In the genomic region with DNA sequence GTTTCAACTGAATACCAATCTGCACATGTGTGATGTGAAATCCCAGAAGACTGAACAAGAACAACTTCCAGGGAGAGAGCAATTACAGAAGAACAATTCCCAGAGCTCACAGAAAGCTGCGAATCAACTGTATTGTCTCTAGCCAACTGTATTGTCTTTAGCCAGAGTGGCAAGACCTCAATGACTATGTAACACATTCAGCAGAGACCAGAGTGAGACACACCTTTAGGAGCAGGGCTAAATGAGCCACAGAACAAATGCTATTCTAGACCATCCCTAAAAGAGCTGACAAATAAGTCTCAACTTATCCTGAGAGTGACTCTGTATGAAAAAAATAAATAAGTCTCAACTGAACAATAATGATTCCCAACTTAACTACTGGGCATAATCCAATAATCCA, we compare ENCODE assay signal across 17 cellular contexts.
A peak's percentile ranks its signal among the peaks of the same experiment; 100 is the strongest.
DNase-seq lines count a peak whose midpoint lies in the region; ATAC-seq, FAIRE-seq and TF ChIP-seq lines count a peak whose summit lies in the region.
"Had no signal": no experiment of that assay in that cellular context is flagged by ENCODE, and none has a peak within 500 bp of the region (broad histone marks: within the 10 kb centered on the region; RNA-seq: fewer than 3 reads in every experiment).

No MANE protein-coding gene starts in this region.

- H3K4me3 ChIP-seq in keratinocyte (ENCODE audit: control insufficient read depth in 2 of 3, extremely low read depth in 1 of 3, insufficient read depth in 2 of 3, low read depth in 1 of 3, low read length in 3 of 3) = no peak overlapping the region
- H3K4me3 ChIP-seq: BLaER1 treated with 17β-estradiol and CSF1 and Interleukin-3, amounts not matched to agents 10 nM and 100 nM had no signal

- H3K9me1 ChIP-seq in keratinocyte (ENCODE audit: control insufficient read depth, extremely low read depth, insufficient read depth, low read length) = no peaks in the 10 kb centered on the region

- H3K4me1 ChIP-seq in keratinocyte (ENCODE audit: control insufficient read depth, extremely low read depth, insufficient read depth, low read length) = no peaks in the 10 kb centered on the region

- TF ChIP-seq CTCF in activated CD8-positive, alpha-beta T cell treated with anti-CD3 and anti-CD28 coated beads for 36 hours (IDR thresholded peaks at IDR 0.05) = no peak
- TF ChIP-seq CTCF in keratinocyte (optimal IDR thresholded peaks at IDR 0.05 in 1 of 3, IDR thresholded peaks at IDR 0.05 in 1 of 3, conservative IDR thresholded peaks at IDR 0.05 in 1 of 3; ENCODE audit: extremely low read depth in 1 of 3, insufficient read depth in 2 of 3, low read length in 3 of 3) = no peak

- no peak overlapping the region for H3K27ac ChIP-seq in keratinocyte (ENCODE audit: control insufficient read depth, insufficient read depth, low read length)
- H3K27ac ChIP-seq: BLaER1 treated with 17β-estradiol and CSF1 and Interleukin-3, amounts not matched to agents 10 nM and 100 nM had no signal

- DNase-seq in activated CD8-positive, alpha-beta T cell treated with anti-CD3 and anti-CD28 coated beads for 36 hours = no peak
- DNase-seq in activated CD8-positive, alpha-beta T cell treated with anti-CD3 and anti-CD28 coated beads, Interleukin-2, amount 10 ng/mL, durations not matched to agents 7 days and 5 days = no peak
- DNase-seq in keratinocyte (ENCODE audit: low read depth, low spot score) (no peak), kidney glomerular epithelial cell (lab: John Stamatoyannopoulos, UW) (no peak), COLO668 (lab: John Stamatoyannopoulos, UW; ENCODE audit: unreplicated experiment) (no peak)
- DNase-seq in stimulated activated effector memory CD8-positive, alpha-beta T cell treated with anti-CD3 and anti-CD28 coated beads, Interleukin-12 subunit alpha, Interleukin-12 subunit beta, amount 100 ng/mL, for 72 hours (ENCODE audit: low spot score in 2 of 2) = no peak
- DNase-seq: KG1; NCI-H1105 treated with DMSO at 0.1 percent for 48 hours; NCI-H1930; NCI-H524; NK-92 treated with Interleukin-12 subunit alpha and Interleukin-12 subunit beta, amount 100 ng/mL, for 24 hours; OCI-M1; RPMI8226 had no signal

- H3K9me3 ChIP-seq in keratinocyte (ENCODE audit: control insufficient read depth, low read depth, low read length) = no peaks in the 10 kb centered on the region

- peak overlapping the region; percentile 59 for H3K27ac Mint-ChIP-seq in activated CD8-positive, alpha-beta T cell treated with anti-CD3 and anti-CD28 coated beads for 36 hours
- no peak overlapping the region for H3K27ac Mint-ChIP-seq in activated CD8-positive, alpha-beta T cell treated with anti-CD3 and anti-CD28 coated beads, Interleukin-2, amount 10 ng/mL, durations not matched to agents 7 days and 5 days
- H3K27ac Mint-ChIP-seq in activated T-helper 17 cell treated with anti-CD3 and anti-CD28 coated beads, Interleukin-2, amount 50 U/mL, for 72 hours = peak overlapping the region; percentile 57
- peak overlapping the region; percentile 47 for H3K27ac Mint-ChIP-seq in stimulated activated effector memory CD8-positive, alpha-beta T cell treated with anti-CD3 and anti-CD28 coated beads, Interleukin-12 subunit alpha, Interleukin-12 subunit beta, amount 100 ng/mL, for 72 hours

- no peak for ATAC-seq in activated CD8-positive, alpha-beta T cell treated with anti-CD3 and anti-CD28 coated beads for 36 hours
- no peak for ATAC-seq in activated CD8-positive, alpha-beta T cell treated with anti-CD3 and anti-CD28 coated beads, Interleukin-2, amount 10 ng/mL, durations not matched to agents 7 days and 5 days
- peak; percentile 34 for ATAC-seq in activated T-helper 17 cell treated with anti-CD3 and anti-CD28 coated beads, Interleukin-2, amount 50 U/mL, for 72 hours (replicated peaks)
- no peak for ATAC-seq in stimulated activated effector memory CD8-positive, alpha-beta T cell treated with anti-CD3 and anti-CD28 coated beads, Interleukin-12 subunit alpha, Interleukin-12 subunit beta, amount 100 ng/mL, for 72 hours
- no peak for ATAC-seq in HG02798 (IDR thresholded peaks at IDR 0.05; ENCODE audit: poor library complexity, unreplicated experiment)

- dilution Hi-C loops in keratinocyte (cut with MboI; ENCODE audit: extremely low pct_ligation_motif_present, low sequenced_read_pairs) = no loop called here

- FAIRE-seq in keratinocyte (lab: Jason Lieb, UNC) = peak; percentile 20
- FAIRE-seq: H54 had no signal

- POLR2A ChIA-PET in activated CD8-positive, alpha-beta T cell treated with anti-CD3 and anti-CD28 coated beads for 36 hours (lab: Charles Lee) = no interaction called here
- POLR2A ChIA-PET in activated CD8-positive, alpha-beta T cell treated with anti-CD3 and anti-CD28 coated beads, Interleukin-2, amount 10 ng/mL, durations not matched to agents 7 days and 5 days (lab: Charles Lee) = no interaction called here

- intact Hi-C loops in activated CD8-positive, alpha-beta T cell treated with anti-CD3 and anti-CD28 coated beads for 36 hours (cut with micrococcal nuclease) = no loop called here

- peaks cover 47% of the 10 kb centered on the region for H3K4me1 Mint-ChIP-seq in activated CD8-positive, alpha-beta T cell treated with anti-CD3 and anti-CD28 coated beads for 36 hours (ENCODE audit: low read depth)
- H3K4me1 Mint-ChIP-seq in activated CD8-positive, alpha-beta T cell treated with anti-CD3 and anti-CD28 coated beads, Interleukin-2, amount 10 ng/mL, durations not matched to agents 7 days and 5 days (ENCODE audit: low read depth) = peaks cover 9% of the 10 kb centered on the region
- H3K4me1 Mint-ChIP-seq in activated T-helper 17 cell treated with anti-CD3 and anti-CD28 coated beads, Interleukin-2, amount 50 U/mL, for 72 hours = peaks cover 39% of the 10 kb centered on the region
- peaks cover 50% of the 10 kb centered on the region for H3K4me1 Mint-ChIP-seq in stimulated activated effector memory CD8-positive, alpha-beta T cell treated with anti-CD3 and anti-CD28 coated beads, Interleukin-12 subunit alpha, Interleukin-12 subunit beta, amount 100 ng/mL, for 72 hours

- H3K9ac ChIP-seq in keratinocyte (ENCODE audit: control insufficient read depth, extremely low read depth, insufficient read depth, low read length) = no peak overlapping the region
- H3K9ac ChIP-seq: BLaER1 treated with 17β-estradiol and CSF1 and Interleukin-3, amounts not matched to agents 10 nM and 100 nM had no signal

- H3K27me3 Mint-ChIP-seq in activated CD8-positive, alpha-beta T cell treated with anti-CD3 and anti-CD28 coated beads for 36 hours = no peaks in the 10 kb centered on the region
- H3K27me3 Mint-ChIP-seq in activated CD8-positive, alpha-beta T cell treated with anti-CD3 and anti-CD28 coated beads, Interleukin-2, amount 10 ng/mL, durations not matched to agents 7 days and 5 days (ENCODE audit: low read depth) = no peaks in the 10 kb centered on the region
- no peaks in the 10 kb centered on the region for H3K27me3 Mint-ChIP-seq in activated T-helper 17 cell treated with anti-CD3 and anti-CD28 coated beads, Interleukin-2, amount 50 U/mL, for 72 hours

- H2AFZ ChIP-seq in keratinocyte (ENCODE audit: control insufficient read depth, low read length) = no peak overlapping the region

- peaks cover 84% of the 10 kb centered on the region for H3K79me2 ChIP-seq in keratinocyte (ENCODE audit: control insufficient read depth, insufficient read depth, low read length)

- H3K9me3 Mint-ChIP-seq in activated CD8-positive, alpha-beta T cell treated with anti-CD3 and anti-CD28 coated beads for 36 hours = peaks cover 6% of the 10 kb centered on the region
- H3K9me3 Mint-ChIP-seq in activated CD8-positive, alpha-beta T cell treated with anti-CD3 and anti-CD28 coated beads, Interleukin-2, amount 10 ng/mL, durations not matched to agents 7 days and 5 days (ENCODE audit: insufficient read depth) = no peaks in the 10 kb centered on the region
- no peaks in the 10 kb centered on the region for H3K9me3 Mint-ChIP-seq in activated T-helper 17 cell treated with anti-CD3 and anti-CD28 coated beads, Interleukin-2, amount 50 U/mL, for 72 hours
- peaks cover 6% of the 10 kb centered on the region for H3K9me3 Mint-ChIP-seq in stimulated activated effector memory CD8-positive, alpha-beta T cell treated with anti-CD3 and anti-CD28 coated beads, Interleukin-12 subunit alpha, Interleukin-12 subunit beta, amount 100 ng/mL, for 72 hours

- H3K36me3 Mint-ChIP-seq in activated CD8-positive, alpha-beta T cell treated with anti-CD3 and anti-CD28 coated beads for 36 hours (ENCODE audit: low read depth) = peaks cover 20% of the 10 kb centered on the region
- H3K36me3 Mint-ChIP-seq in activated CD8-positive, alpha-beta T cell treated with anti-CD3 and anti-CD28 coated beads, Interleukin-2, amount 10 ng/mL, durations not matched to agents 7 days and 5 days (ENCODE audit: low read depth) = peaks cover 16% of the 10 kb centered on the region
- H3K36me3 Mint-ChIP-seq in activated T-helper 17 cell treated with anti-CD3 and anti-CD28 coated beads, Interleukin-2, amount 50 U/mL, for 72 hours (ENCODE audit: low read depth) = peaks cover 6% of the 10 kb centered on the region
- H3K36me3 Mint-ChIP-seq in stimulated activated effector memory CD8-positive, alpha-beta T cell treated with anti-CD3 and anti-CD28 coated beads, Interleukin-12 subunit alpha, Interleukin-12 subunit beta, amount 100 ng/mL, for 72 hours = no peaks in the 10 kb centered on the region

- H3K4me3 Mint-ChIP-seq in activated CD8-positive, alpha-beta T cell treated with anti-CD3 and anti-CD28 coated beads for 36 hours = no peak overlapping the region
- no peak overlapping the region for H3K4me3 Mint-ChIP-seq in activated CD8-positive, alpha-beta T cell treated with anti-CD3 and anti-CD28 coated beads, Interleukin-2, amount 10 ng/mL, durations not matched to agents 7 days and 5 days
- H3K4me3 Mint-ChIP-seq in activated T-helper 17 cell treated with anti-CD3 and anti-CD28 coated beads, Interleukin-2, amount 50 U/mL, for 72 hours = no peak overlapping the region
- H3K4me3 Mint-ChIP-seq in stimulated activated effector memory CD8-positive, alpha-beta T cell treated with anti-CD3 and anti-CD28 coated beads, Interleukin-12 subunit alpha, Interleukin-12 subunit beta, amount 100 ng/mL, for 72 hours = no peak overlapping the region

- peaks cover 3% of the 10 kb centered on the region for H4K20me1 ChIP-seq in keratinocyte (ENCODE audit: control insufficient read depth, extremely low read depth, insufficient read depth, low read length)

- H3K27me3 ChIP-seq in keratinocyte (ENCODE audit: control insufficient read depth, extremely low read depth, insufficient read depth, low read length) = no peaks in the 10 kb centered on the region
- H3K27me3 ChIP-seq: BLaER1 treated with 17β-estradiol and CSF1 and Interleukin-3, amounts not matched to agents 10 nM and 100 nM had no signal

- no peaks in the 10 kb centered on the region for H3K36me3 ChIP-seq in keratinocyte (ENCODE audit: control insufficient read depth in 2 of 2, extremely low read depth in 1 of 2, insufficient read depth in 2 of 2, low read length in 2 of 2)

- CTCF ChIA-PET in activated CD8-positive, alpha-beta T cell treated with anti-CD3 and anti-CD28 coated beads for 36 hours (lab: Charles Lee) = interaction anchor here (0.7 to 1.4 kb wide), 4 partner anchors 8 to 27 kb away, joined by 3 to 4 read pairs (median 3); no protein-coding TSS in a partner anchor
- CTCF ChIA-PET in activated CD8-positive, alpha-beta T cell treated with anti-CD3 and anti-CD28 coated beads, Interleukin-2, amount 10 ng/mL, durations not matched to agents 7 days and 5 days (lab: Charles Lee) = interaction anchor here (1.0 to 1.5 kb wide), 3 partner anchors 8 to 27 kb away, joined by 3 read pairs; no protein-coding TSS in a partner anchor

- no peak overlapping the region for H3K4me2 ChIP-seq in keratinocyte (ENCODE audit: control insufficient read depth, extremely low read depth, insufficient read depth, low read depth, low read length)
